1 cellular context compared by ENCODE assay signal in the genomic region with DNA sequence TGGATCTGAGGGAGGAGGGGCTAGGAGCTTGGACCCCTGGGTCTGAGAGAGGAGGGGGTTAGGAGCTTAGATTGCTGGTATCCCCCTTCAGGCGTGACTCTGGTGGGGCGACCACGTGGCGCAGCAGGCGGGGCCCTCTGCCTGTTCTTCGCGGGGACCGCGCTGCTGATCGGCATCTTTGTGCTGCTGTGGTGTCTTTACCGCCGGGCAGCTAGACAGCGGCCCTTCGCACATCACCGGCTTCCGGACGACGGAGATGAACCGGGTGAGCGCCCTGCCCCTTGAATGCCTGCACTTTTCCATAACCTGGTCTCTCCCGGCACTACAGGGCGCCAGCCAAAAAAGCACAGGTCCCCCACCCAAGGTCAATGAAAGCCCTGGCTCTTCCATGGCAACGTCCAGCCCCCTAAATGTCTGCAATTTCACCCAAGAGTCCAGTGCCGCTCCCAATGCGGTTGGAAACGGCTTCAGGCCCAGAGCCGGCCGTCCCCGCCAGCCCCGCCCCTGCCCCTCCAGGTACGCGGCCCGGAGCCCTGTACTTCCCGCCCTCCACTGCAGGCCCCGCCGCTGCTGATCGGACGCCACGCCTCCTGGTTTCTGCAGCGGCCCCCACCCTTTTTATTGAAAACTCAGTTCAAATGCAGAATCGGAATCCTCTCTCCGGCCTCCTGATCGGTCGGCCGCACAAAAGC.
TF ChIP-seq lines count a peak whose summit lies in the region.

No MANE protein-coding gene starts in this region.

TF ChIP-seq in K562, 482 proteins besides CTCF, POLR2A, EP300 and RAD21 (continued from another document and continues in another):
- TF ChIP-seq BRCA1 (IDR thresholded peaks at IDR 0.05) = no peak
- no peak for TF ChIP-seq BRCA1 (CRISPR knock-in tag; IDR thresholded peaks at IDR 0.05)
- TF ChIP-seq BRD4 (IDR thresholded peaks at IDR 0.05) = no peak
- no peak for TF ChIP-seq ZNF347 (CRISPR knock-in tag; IDR thresholded peaks at IDR 0.05; ENCODE audit: low read depth)
- TF ChIP-seq FOXJ2 (tag; IDR thresholded peaks at IDR 0.05) = no peak
- TF ChIP-seq MYBL2 (IDR thresholded peaks at IDR 0.05; ENCODE audit: low read depth) = no peak
- no peak for TF ChIP-seq MYBL2 (CRISPR knock-in tag; IDR thresholded peaks at IDR 0.05; ENCODE audit: borderline replicate concordance)
- no peak for TF ChIP-seq CEBPB (tag; IDR thresholded peaks at IDR 0.05)
- TF ChIP-seq, protein P1, sequence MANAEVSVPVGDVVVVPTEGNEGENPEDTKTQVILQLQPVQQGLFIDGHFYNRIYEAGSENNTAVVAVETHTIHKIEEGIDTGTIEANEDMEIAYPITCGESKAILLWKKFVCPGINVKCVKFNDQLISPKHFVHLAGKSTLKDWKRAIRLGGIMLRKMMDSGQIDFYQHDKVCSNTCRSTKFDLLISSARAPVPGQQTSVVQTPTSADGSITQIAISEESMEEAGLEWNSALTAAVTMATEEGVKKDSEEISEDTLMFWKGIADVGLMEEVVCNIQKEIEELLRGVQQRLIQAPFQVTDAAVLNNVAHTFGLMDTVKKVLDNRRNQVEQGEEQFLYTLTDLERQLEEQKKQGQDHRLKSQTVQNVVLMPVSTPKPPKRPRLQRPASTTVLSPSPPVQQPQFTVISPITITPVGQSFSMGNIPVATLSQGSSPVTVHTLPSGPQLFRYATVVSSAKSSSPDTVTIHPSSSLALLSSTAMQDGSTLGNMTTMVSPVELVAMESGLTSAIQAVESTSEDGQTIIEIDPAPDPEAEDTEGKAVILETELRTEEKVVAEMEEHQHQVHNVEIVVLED (CRISPR knock-in tag; IDR thresholded peaks at IDR 0.05) = no peak
- no peak for TF ChIP-seq RBM34 (IDR thresholded peaks at IDR 0.05; ENCODE audit: borderline replicate concordance, insufficient read depth, low read length)
- TF ChIP-seq, protein P2, sequence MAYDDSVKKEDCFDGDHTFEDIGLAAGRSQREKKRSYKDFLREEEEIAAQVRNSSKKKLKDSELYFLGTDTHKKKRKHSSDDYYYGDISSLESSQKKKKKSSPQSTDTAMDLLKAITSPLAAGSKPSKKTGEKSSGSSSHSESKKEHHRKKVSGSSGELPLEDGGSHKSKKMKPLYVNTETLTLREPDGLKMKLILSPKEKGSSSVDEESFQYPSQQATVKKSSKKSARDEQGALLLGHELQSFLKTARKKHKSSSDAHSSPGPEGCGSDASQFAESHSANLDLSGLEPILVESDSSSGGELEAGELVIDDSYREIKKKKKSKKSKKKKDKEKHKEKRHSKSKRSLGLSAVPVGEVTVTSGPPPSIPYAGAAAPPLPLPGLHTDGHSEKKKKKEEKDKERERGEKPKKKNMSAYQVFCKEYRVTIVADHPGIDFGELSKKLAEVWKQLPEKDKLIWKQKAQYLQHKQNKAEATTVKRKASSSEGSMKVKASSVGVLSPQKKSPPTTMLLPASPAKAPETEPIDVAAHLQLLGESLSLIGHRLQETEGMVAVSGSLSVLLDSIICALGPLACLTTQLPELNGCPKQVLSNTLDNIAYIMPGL (CRISPR knock-in tag; IDR thresholded peaks at IDR 0.05) = 0 out of 2 replicates have a peak, but pooled peaks have one; percentile 58
- TF ChIP-seq GTF2B (IDR thresholded peaks at IDR 0.05; ENCODE audit: extremely low read depth, insufficient read length) = no peak
- no peak for TF ChIP-seq THRA (IDR thresholded peaks at IDR 0.05)
- no peak for TF ChIP-seq HNRNPK (IDR thresholded peaks at IDR 0.05; ENCODE audit: low read depth, low read length, poor library complexity, severe bottlenecking)
- TF ChIP-seq ARHGAP35 (IDR thresholded peaks at IDR 0.05; ENCODE audit: partially characterized antibody) = no peak
- TF ChIP-seq RBBP5 (IDR thresholded peaks at IDR 0.05; ENCODE audit: borderline replicate concordance, insufficient read depth, low read length, poor library complexity, severe bottlenecking) = peak; percentile 33
- TF ChIP-seq FOXP1 (CRISPR knock-in tag; IDR thresholded peaks at IDR 0.05) = no peak
- TF ChIP-seq, protein P3, sequence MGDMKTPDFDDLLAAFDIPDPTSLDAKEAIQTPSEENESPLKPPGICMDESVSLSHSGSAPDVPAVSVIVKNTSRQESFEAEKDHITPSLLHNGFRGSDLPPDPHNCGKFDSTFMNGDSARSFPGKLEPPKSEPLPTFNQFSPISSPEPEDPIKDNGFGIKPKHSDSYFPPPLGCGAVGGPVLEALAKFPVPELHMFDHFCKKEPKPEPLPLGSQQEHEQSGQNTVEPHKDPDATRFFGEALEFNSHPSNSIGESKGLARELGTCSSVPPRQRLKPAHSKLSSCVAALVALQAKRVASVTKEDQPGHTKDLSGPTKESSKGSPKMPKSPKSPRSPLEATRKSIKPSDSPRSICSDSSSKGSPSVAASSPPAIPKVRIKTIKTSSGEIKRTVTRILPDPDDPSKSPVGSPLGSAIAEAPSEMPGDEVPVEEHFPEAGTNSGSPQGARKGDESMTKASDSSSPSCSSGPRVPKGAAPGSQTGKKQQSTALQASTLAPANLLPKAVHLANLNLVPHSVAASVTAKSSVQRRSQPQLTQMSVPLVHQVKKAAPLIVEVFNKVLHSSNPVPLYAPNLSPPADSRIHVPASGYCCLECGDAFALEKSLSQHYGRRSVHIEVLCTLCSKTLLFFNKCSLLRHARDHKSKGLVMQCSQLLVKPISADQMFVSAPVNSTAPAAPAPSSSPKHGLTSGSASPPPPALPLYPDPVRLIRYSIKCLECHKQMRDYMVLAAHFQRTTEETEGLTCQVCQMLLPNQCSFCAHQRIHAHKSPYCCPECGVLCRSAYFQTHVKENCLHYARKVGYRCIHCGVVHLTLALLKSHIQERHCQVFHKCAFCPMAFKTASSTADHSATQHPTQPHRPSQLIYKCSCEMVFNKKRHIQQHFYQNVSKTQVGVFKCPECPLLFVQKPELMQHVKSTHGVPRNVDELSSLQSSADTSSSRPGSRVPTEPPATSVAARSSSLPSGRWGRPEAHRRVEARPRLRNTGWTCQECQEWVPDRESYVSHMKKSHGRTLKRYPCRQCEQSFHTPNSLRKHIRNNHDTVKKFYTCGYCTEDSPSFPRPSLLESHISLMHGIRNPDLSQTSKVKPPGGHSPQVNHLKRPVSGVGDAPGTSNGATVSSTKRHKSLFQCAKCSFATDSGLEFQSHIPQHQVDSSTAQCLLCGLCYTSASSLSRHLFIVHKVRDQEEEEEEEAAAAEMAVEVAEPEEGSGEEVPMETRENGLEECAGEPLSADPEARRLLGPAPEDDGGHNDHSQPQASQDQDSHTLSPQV (IDR thresholded peaks at IDR 0.05) = peak; percentile 82
- no peak for TF ChIP-seq ZNF830 (CRISPR knock-in tag; IDR thresholded peaks at IDR 0.05)
- no peak for TF ChIP-seq GABPB2 (CRISPR knock-in tag; conservative IDR thresholded peaks at IDR 0.05)
- TF ChIP-seq ZNF444 (CRISPR knock-in tag; IDR thresholded peaks at IDR 0.05) = no peak
- TF ChIP-seq ZNF23 (CRISPR knock-in tag; IDR thresholded peaks at IDR 0.05) = no peak
- TF ChIP-seq PHF8 (IDR thresholded peaks at IDR 0.05; ENCODE audit: borderline replicate concordance, low read length) = peak; percentile 37; the same call in 1 of the 2 replicates
- TF ChIP-seq ZBTB5 (IDR thresholded peaks at IDR 0.05) = no peak
- no peak for TF ChIP-seq MBD1 (CRISPR knock-in tag; IDR thresholded peaks at IDR 0.05)
- TF ChIP-seq PCBP2 (IDR thresholded peaks at IDR 0.05; ENCODE audit: low read depth, low read length, poor library complexity, severe bottlenecking) = no peak
- TF ChIP-seq ELF1 (tag; IDR thresholded peaks at IDR 0.05) = no peak
- TF ChIP-seq SNRNP70 (optimal IDR thresholded peaks at IDR 0.05; ENCODE audit: low read depth, low read length) = no peak
- TF ChIP-seq ZNF184 (CRISPR knock-in tag; IDR thresholded peaks at IDR 0.05) = no peak
- TF ChIP-seq MIER1 (IDR thresholded peaks at IDR 0.05; ENCODE audit: low read depth) = peak; percentile 35; the same call in 1 of the 2 replicates
- no peak for TF ChIP-seq POLR2AphosphoS2 (IDR thresholded peaks at IDR 0.05; ENCODE audit: low read length)
- peak; percentile 42 for TF ChIP-seq CXXC5 (CRISPR knock-in tag; IDR thresholded peaks at IDR 0.05)
- TF ChIP-seq SETDB1 (IDR thresholded peaks at IDR 0.05; ENCODE audit: low read length) = no peak
- no peak for TF ChIP-seq ZNF253 (CRISPR knock-in tag; conservative IDR thresholded peaks at IDR 0.05)
- no peak for TF ChIP-seq E2F5 (CRISPR knock-in tag; IDR thresholded peaks at IDR 0.05)
- TF ChIP-seq FUS (optimal IDR thresholded peaks at IDR 0.05; ENCODE audit: low read depth, low read length) = no peak
- no peak for TF ChIP-seq DACH1 (IDR thresholded peaks at IDR 0.05; ENCODE audit: partially characterized antibody)
- no peak for TF ChIP-seq SOX6 (IDR thresholded peaks at IDR 0.05)
- TF ChIP-seq HDAC6 (IDR thresholded peaks at IDR 0.05; ENCODE audit: low read depth, low read length) = no peak
- TF ChIP-seq, protein P4, sequence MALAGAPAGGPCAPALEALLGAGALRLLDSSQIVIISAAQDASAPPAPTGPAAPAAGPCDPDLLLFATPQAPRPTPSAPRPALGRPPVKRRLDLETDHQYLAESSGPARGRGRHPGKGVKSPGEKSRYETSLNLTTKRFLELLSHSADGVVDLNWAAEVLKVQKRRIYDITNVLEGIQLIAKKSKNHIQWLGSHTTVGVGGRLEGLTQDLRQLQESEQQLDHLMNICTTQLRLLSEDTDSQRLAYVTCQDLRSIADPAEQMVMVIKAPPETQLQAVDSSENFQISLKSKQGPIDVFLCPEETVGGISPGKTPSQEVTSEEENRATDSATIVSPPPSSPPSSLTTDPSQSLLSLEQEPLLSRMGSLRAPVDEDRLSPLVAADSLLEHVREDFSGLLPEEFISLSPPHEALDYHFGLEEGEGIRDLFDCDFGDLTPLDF (CRISPR knock-in tag; IDR thresholded peaks at IDR 0.05) = no peak; the same call in 1 of the 2 replicates
- no peak for TF ChIP-seq ZNF41 (CRISPR knock-in tag; conservative IDR thresholded peaks at IDR 0.05)
- TF ChIP-seq KAT8 (IDR thresholded peaks at IDR 0.05; ENCODE audit: low read depth) = no peak
- TF ChIP-seq POU5F1 (IDR thresholded peaks at IDR 0.05; ENCODE audit: borderline replicate concordance, low read depth, low read length, partially characterized antibody) = no peak
- TF ChIP-seq MCM3 (IDR thresholded peaks at IDR 0.05) = no peak
- no peak for TF ChIP-seq SNAPC5 (CRISPR knock-in tag; IDR thresholded peaks at IDR 0.05)
- TF ChIP-seq TAF7 (tag; IDR thresholded peaks at IDR 0.05) = no peak
- TF ChIP-seq ZNF561 (CRISPR knock-in tag; conservative IDR thresholded peaks at IDR 0.05) = no peak
- no peak for TF ChIP-seq BCL6 (CRISPR knock-in tag; IDR thresholded peaks at IDR 0.05)
- no peak for TF ChIP-seq TFAM (CRISPR knock-in tag; conservative IDR thresholded peaks at IDR 0.05)
- no peak for TF ChIP-seq DDX20 (tag; IDR thresholded peaks at IDR 0.05; ENCODE audit: low read depth)
- TF ChIP-seq U2AF1 (optimal IDR thresholded peaks at IDR 0.05; ENCODE audit: low read depth, low read length) = no peak
- no peak for TF ChIP-seq ERF (CRISPR knock-in tag; IDR thresholded peaks at IDR 0.05)
